Comparison of ENCODE assay signal across 9 cellular contexts in genomic region chr7:155381852-155382801, GRCh38.
DNase-seq lines count a peak whose midpoint lies in the region; ATAC-seq, FAIRE-seq and TF ChIP-seq lines count a peak whose summit lies in the region.
"Had no signal": no experiment of that assay in that cellular context is flagged by ENCODE, and none has a peak within 500 bp of the region (broad histone marks: within the 10 kb centered on the region; RNA-seq: fewer than 3 reads in every experiment).

No MANE protein-coding gene starts in this region.

- no peak overlapping the region for H3K27ac ChIP-seq in hepatocyte
- H3K27ac ChIP-seq: parathyroid adenoma had no signal

- peaks cover 96% of the 10 kb centered on the region for H3K27me3 ChIP-seq in hepatocyte

- no peaks in the 10 kb centered on the region for H3K36me3 ChIP-seq in hepatocyte (replicated peaks; ENCODE audit: insufficient read depth, low read depth)

- no peak for FAIRE-seq in RCC 7860 (lab: Jason Lieb, UNC)

- DNase-seq in GF-D8 (lab: John Stamatoyannopoulos, UW) (peak; percentile 70), T-helper 17 cell (no peak), hepatocyte (ENCODE audit: low spot score) (no peak), retina (peak; percentile 75), RCC 7860 (ENCODE audit: low spot score) (no peak), NCI-H524 treated with DMSO at 0.1 percent for 48 hours (lab: John Stamatoyannopoulos, UW) (no peak), middle frontal gyrus (ENCODE audit: extremely low spot score, low spot score) (no peak)

- no peak overlapping the region for H3K27ac Mint-ChIP-seq in T-helper 17 cell

- H3K9me3 ChIP-seq in T-helper 17 cell (ENCODE audit: control insufficient read depth, low read length, poor library complexity, severe bottlenecking) (no peaks in the 10 kb centered on the region), hepatocyte (ENCODE audit: low read depth) (no peaks in the 10 kb centered on the region)

- H2AFZ ChIP-seq in hepatocyte = no peak overlapping the region
- H2AFZ ChIP-seq: parathyroid adenoma had no signal

- peaks cover 23% of the 10 kb centered on the region for H3K4me1 Mint-ChIP-seq in T-helper 17 cell

- H3K4me1 ChIP-seq in hepatocyte (ENCODE audit: insufficient read depth) = peaks cover 20% of the 10 kb centered on the region
- H3K4me1 ChIP-seq: parathyroid adenoma had no signal

- peak overlapping the region; percentile 3 for H3K4me3 Mint-ChIP-seq in T-helper 17 cell

- no peaks in the 10 kb centered on the region for H3K79me2 ChIP-seq in hepatocyte
- H3K79me2 ChIP-seq: parathyroid adenoma had no signal

- peaks cover 88% of the 10 kb centered on the region for H3K27me3 Mint-ChIP-seq in T-helper 17 cell

- peak overlapping the region; percentile 84 for H3K4me2 ChIP-seq in hepatocyte

- ATAC-seq in T-helper 17 cell (no peak), HG02798 (IDR thresholded peaks at IDR 0.05; ENCODE audit: poor library complexity, unreplicated experiment) (no peak)

- H3K4me3 ChIP-seq in hepatocyte = no peak overlapping the region

- no peaks in the 10 kb centered on the region for H3K9me2 ChIP-seq in hepatocyte (replicated peaks; ENCODE audit: insufficient read depth)

- WGBS in hepatocyte (ENCODE audit: low lambda C conversion rate, missing lambda C conversion rate) = 9% methylated on average over 65 of the region's 75 CpGs

- no peaks in the 10 kb centered on the region for H4K20me1 ChIP-seq in hepatocyte (ENCODE audit: insufficient read depth, poor library complexity, severe bottlenecking)

- no peak for TF ChIP-seq CTCF in hepatocyte (IDR thresholded peaks at IDR 0.05; ENCODE audit: poor library complexity)

- peaks cover 6% of the 10 kb centered on the region for H3K36me3 Mint-ChIP-seq in T-helper 17 cell (ENCODE audit: low read depth)

Comparison
In these comparisons a context has a peak if more than half of its experiments do, and no peak if none do; other contexts are left out.
1. DNase-seq: peak in GF-D8 (single experiment) and retina (single experiment); none in T-helper 17 cell (0 of 3), hepatocyte (single experiment), RCC 7860 (single experiment), NCI-H524 treated with DMSO at 0.1 percent for 48 hours (single experiment) and middle frontal gyrus (single experiment).